In the genomic region with DNA sequence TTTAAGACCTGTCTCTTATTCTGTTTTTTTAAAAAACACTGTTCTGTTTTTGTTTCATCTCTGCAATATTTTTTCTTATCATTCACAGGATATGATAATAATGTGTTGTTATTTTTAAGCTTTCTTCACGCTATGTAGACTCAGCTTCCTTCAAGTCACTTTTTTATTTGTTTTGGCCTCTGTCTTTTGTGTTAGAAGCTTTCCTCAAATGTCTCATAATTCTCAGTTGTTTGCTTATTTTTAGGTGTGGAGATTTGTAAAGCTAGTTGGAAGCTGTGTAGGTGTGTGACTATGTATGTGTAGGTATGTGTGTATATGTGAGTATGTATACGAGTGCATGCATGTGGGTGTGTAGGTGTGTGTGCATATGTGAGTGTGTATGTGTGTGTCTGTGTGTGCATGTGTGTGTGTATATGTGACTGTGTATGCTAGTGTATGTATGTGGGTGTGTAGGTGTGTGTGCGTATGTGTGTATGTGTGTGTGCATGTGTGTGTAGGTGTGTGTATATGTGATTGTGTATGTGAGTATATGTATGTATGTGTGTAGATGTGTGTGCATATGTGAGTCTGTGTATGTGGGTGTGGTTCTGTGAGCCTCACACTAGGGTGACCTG, we compare ENCODE assay signal across 1 cellular context.
TF ChIP-seq lines count a peak whose summit lies in the region.

No MANE protein-coding gene starts in this region.

TF ChIP-seq in H1, 55 proteins besides CTCF, POLR2A, EP300 and RAD21 (continued from another document):
- TF ChIP-seq POLR2AphosphoS5 (IDR thresholded peaks at IDR 0.05; ENCODE audit: low read depth, low read length) (no peak), CHD2 (IDR thresholded peaks at IDR 0.05; ENCODE audit: low read length) (no peak), ASH2L (IDR thresholded peaks at IDR 0.05; ENCODE audit: low read length) (no peak)
- TF ChIP-seq, protein P1, sequence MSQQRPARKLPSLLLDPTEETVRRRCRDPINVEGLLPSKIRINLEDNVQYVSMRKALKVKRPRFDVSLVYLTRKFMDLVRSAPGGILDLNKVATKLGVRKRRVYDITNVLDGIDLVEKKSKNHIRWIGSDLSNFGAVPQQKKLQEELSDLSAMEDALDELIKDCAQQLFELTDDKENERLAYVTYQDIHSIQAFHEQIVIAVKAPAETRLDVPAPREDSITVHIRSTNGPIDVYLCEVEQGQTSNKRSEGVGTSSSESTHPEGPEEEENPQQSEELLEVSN (IDR thresholded peaks at IDR 0.05): no peak
